Comparison of ENCODE assay signal across 8 cellular contexts in the genomic region with DNA sequence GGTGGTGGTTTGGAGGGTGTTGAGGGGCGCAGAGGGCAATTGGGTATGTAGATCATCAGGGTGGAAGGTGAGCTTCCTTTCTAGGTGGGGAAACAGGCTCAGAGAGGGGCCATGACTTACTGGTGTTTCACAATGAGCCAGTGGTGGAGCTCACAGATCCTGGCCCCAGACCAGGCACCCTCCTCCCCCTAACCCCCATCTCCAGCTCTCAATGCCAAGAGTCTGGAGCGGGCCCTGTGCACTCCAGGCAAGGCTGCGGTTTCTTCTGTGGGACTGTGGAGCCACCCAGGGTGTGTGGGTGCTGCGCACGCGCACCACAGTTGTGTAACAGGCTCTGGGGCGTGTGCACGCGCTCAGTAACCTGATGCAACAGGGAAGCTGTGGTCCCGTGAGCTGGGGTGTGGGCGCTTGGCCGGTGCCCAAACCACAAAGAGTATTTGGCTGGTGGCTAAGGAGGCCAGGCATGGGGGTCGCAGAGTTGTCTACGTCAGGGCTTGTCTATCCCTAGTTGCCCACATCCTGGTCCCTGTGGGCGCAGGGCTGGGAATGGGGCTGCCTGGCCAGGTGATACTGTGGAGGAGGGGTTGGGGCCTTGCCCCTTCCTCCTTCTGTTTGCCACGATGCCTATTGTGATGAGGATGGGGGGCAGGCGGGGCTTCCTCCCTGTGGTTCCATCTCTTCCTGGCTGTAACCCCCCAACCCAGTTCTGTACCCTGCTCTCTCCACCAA. TPM values are rescaled to one million over a fixed set of nuclear protein-coding genes. Genes with fewer than 3 reads are reported as not detected.
DNase-seq lines count a peak whose midpoint lies in the region; ATAC-seq and TF ChIP-seq lines count a peak whose summit lies in the region.

No MANE protein-coding gene starts in this region.

- no peak for TF ChIP-seq CTCF in PC-9 (conservative IDR thresholded peaks at IDR 0.05)
- TF ChIP-seq CTCF in foreskin keratinocyte (conservative IDR thresholded peaks at IDR 0.05): no peak
- no peak for TF ChIP-seq CTCF in spleen (IDR thresholded peaks at IDR 0.05 in 8 of 11, conservative IDR thresholded peaks at IDR 0.05 in 3 of 11)

- no peak overlapping the region for H2AFZ ChIP-seq in PC-9

- peaks cover 28% of the 10 kb centered on the region for H3K4me1 ChIP-seq in PC-9 (replicated peaks; ENCODE audit: insufficient read depth)
- peaks cover 33% of the 10 kb centered on the region for H3K4me1 ChIP-seq in foreskin keratinocyte
- H3K4me1 ChIP-seq in spleen: peaks cover 13 to 32% (median 23%) of the 10 kb centered on the region in 6 donors

- TF ChIP-seq POLR2A in spleen (IDR thresholded peaks at IDR 0.05): no peak

- ATAC-seq in HG03432 (IDR thresholded peaks at IDR 0.05; ENCODE audit: unreplicated experiment): peak; percentile 86
- peak; percentile 74 for ATAC-seq in foreskin keratinocyte

- no peaks in the 10 kb centered on the region for H3K79me2 ChIP-seq in PC-9 (ENCODE audit: low read depth)

- peaks cover 7% of the 10 kb centered on the region; the same call in 1 of the 2 replicates for H3F3A ChIP-seq in PC-9 (ENCODE audit: insufficient read depth, low read depth)

- TSS peak; percentile 34 for BruUV-seq in PC-9 (replicated peaks; lab: Mats Ljungman, UMichigan)

- 14 to 52% (median 25%) methylated on average over 6 to 17 of the region's 17 CpGs for WGBS in spleen, 5 donors

- POLR2A ChIA-PET in PC-9 (lab: Charles Lee; ENCODE audit: unreplicated experiment): interaction anchor here (0.6 kb wide), 4 partner anchors 40 to 355 kb away, joined by 5 to 8 read pairs (median 6); partner anchors contain the start of gene ZNF318

- intact Hi-C loops in PC-9 (cut with micrococcal nuclease; ENCODE audit: unreplicated experiment): loop anchor here (1.0 to 5.0 kb wide), 5 partner anchors 38 to 354 kb away; partner anchors contain the start of gene MRPS18A
- intact Hi-C loops in spleen (cut with DNase I; ENCODE audit: low total_unique reads): loop anchor here (5.0 kb wide), 1 partner anchor 352 kb away; no protein-coding TSS in a partner anchor

- H3K9me3 ChIP-seq in PC-9 (ENCODE audit: insufficient read depth, low read depth): no peaks in the 10 kb centered on the region
- peaks cover 0 to 8% (median 7%) of the 10 kb centered on the region in 8 donors for H3K9me3 ChIP-seq in spleen

- H3K36me3 ChIP-seq in PC-9 (ENCODE audit: low read depth) (no peaks in the 10 kb centered on the region), spleen (no peaks in the 10 kb centered on the region)

- H3K27me3 ChIP-seq in PC-9 (ENCODE audit: insufficient read depth, low read depth): no peaks in the 10 kb centered on the region
- peaks cover 2% of the 10 kb centered on the region for H3K27me3 ChIP-seq in foreskin keratinocyte
- peaks cover 0 to 3% (median 0%) of the 10 kb centered on the region in 7 donors for H3K27me3 ChIP-seq in spleen (replicated peaks in 1 of 7)

- peak overlapping the region; percentile 8; the same call in 1 of the 2 replicates for H3K4me3 ChIP-seq in PC-9
- H3K4me3 ChIP-seq in spleen: peak overlapping the region in 1 of 8 donors; percentile 32

- no peaks in the 10 kb centered on the region for H3K9me2 ChIP-seq in PC-9 (ENCODE audit: insufficient read depth)

- DNase-seq in NCI-H1092 (lab: John Stamatoyannopoulos, UW): peak; percentile 30
- DNase-seq in NCI-H1092 treated with DMSO at 0.1 percent for 48 hours (lab: John Stamatoyannopoulos, UW): no peak
- peak; percentile 82 to 91 for DNase-seq in PC-9
- peak; percentile 85 to 87 for DNase-seq in activated T-cell treated with anti-CD3 and anti-CD28 coated beads, Interleukin-2, amount 50 U/mL, for 48 hours
- DNase-seq in foreskin keratinocyte: peak; percentile 75 to 89
- peak; percentile 94 for DNase-seq in spleen
- DNase-seq in dermis blood vessel endothelial cell: no peak

- H3K4me2 ChIP-seq in PC-9: peak overlapping the region; percentile 69

- CTCF ChIA-PET in PC-9 (lab: Charles Lee): interaction anchor here (0.6 to 1.8 kb wide), 11 partner anchors 32 to 354 kb away, joined by 3 to 8 read pairs (median 4); partner anchors contain the start of gene VEGFA

- peak overlapping the region; percentile 38 for H3K27ac ChIP-seq in PC-9
- H3K27ac ChIP-seq in foreskin keratinocyte: peak overlapping the region; percentile 57
- peak overlapping the region in 6 of 8 donors; percentile 41 to 76 (median 54) for H3K27ac ChIP-seq in spleen

- no peaks in the 10 kb centered on the region for H4K20me1 ChIP-seq in PC-9 (ENCODE audit: insufficient read depth)

RNA-seq across cellular contexts. Expression of gene MRPS18A, which starts 37.5 kb away (rescaled TPM):
- total RNA-seq in PC-9 (2021) (49.1 and 54.8 TPM in 2 replicates), foreskin keratinocyte (68.5 and 68.6 TPM in 2 replicates), spleen (10 to 100 TPM; 29.8 to 37.6 (median 30.9) TPM), dermis blood vessel endothelial cell (44.2 and 57.1 TPM in 2 replicates)
- polyA plus RNA-seq in foreskin keratinocyte (88.8 and 92.9 TPM in 2 replicates), spleen (10 to 100 TPM; 28.0 to 48.6 (median 34.3) TPM)

RNA-seq across cellular contexts. Expression of gene VEGFA, which starts 44.9 kb away (rescaled TPM):
- total RNA-seq in PC-9 (2021) (112 and 117 TPM in 2 replicates), foreskin keratinocyte (88.6 and 89.7 TPM in 2 replicates), spleen (100 to 1,000 TPM; 112 to 486 (median 203) TPM), dermis blood vessel endothelial cell (5.8 and 10.9 TPM in 2 replicates)
- polyA plus RNA-seq in foreskin keratinocyte (42.5 and 48.3 TPM in 2 replicates), spleen (10 to 100 TPM; 31.0 to 56.6 (median 36.0) TPM)

Comparison
In these comparisons a context has a peak if more than half of its experiments do, and no peak if none do; other contexts are left out.
1. DNase-seq: peak in NCI-H1092 (single experiment), PC-9 (2 of 2), activated T-cell treated with anti-CD3 and anti-CD28 coated beads, Interleukin-2, amount 50 U/mL, for 48 hours (2 of 2), foreskin keratinocyte (2 of 2) and spleen (single experiment); none in NCI-H1092 treated with DMSO at 0.1 percent for 48 hours (single experiment) and dermis blood vessel endothelial cell (single experiment).
2. Peak in every context shown above with its lines, with median percentiles within 50 percentile points of each other: H3K27ac ChIP-seq.